28 cellular contexts compared by ENCODE assay signal in the genomic region with DNA sequence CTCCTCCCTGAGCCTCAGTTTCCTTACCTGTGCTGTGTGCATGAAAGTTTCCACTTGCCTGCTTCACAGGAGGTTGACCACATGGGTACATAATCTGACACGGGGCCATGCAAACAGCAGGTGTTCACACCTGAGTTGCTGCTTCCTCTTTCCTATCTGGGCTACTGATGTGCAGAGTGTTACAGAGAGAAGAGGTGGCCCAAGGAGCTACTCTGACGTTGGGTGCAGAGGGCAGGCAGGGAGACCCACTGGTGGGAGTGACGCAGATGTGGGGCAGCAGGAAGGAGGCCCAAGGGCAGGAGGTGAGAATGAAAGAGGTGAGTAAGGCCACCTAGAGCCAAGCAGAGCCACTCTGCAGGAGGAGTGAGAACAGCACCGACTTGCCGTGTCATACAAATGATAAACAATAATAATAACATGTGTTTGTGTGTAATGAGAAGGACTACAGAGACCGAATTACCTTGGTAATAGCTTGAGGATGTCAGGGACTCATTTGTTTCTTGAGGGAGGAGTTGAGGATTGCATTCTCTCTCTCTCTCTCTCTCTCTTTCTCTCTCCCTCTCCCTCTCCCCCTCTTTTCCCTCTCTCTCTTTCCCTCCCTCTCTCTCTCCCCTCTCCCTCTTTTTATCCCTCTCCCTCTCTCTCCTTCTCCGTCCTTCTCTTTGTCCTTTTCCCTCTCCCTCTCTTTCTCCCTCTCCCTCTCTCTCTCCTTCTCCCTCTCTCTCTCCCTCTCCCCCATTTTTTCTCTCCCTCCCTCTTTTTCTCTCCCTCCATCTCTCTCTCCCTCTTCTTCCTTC.
"Had no signal": no experiment of that assay in that cellular context is flagged by ENCODE, and none has a peak within 500 bp of the region (broad histone marks: within the 10 kb centered on the region; RNA-seq: fewer than 3 reads in every experiment).

No MANE protein-coding gene starts in this region.

- DNase-seq: activated B cell treated with CpG ODN at 0.5 μM for 24 hours; activated CD4-positive, alpha-beta T cell treated with anti-CD3 and anti-CD28 coated beads for 1 hour; activated CD4-positive, alpha-beta T cell treated with anti-CD3 and anti-CD28 coated beads, Interleukin-2, amount 10 ng/mL, durations not matched to agents 24 days and 14 days; activated CD4-positive, alpha-beta T cell treated with anti-CD3 and anti-CD28 coated beads, Interleukin-2, amount 50 U/mL, for 48 hours; activated CD8-positive, alpha-beta memory T cell treated with anti-CD3 and anti-CD28 coated beads, Interleukin-2, amount 10 ng/mL, durations not matched to agents 7 days and 5 days; activated effector memory CD4-positive, alpha-beta T cell treated with Interleukin-2 at 50 U/mL for 16 hours; activated naive CD4-positive, alpha-beta T cell; activated T-cell treated with anti-CD3 and anti-CD28 coated beads, Interleukin-2, amount 50 U/mL, for 24 hours; aorta; caudate nucleus; KG1; NCI-H1048; NCI-H1417; NCI-H1930; NCI-H2171; NCI-H2227 treated with DMSO at 0.1 percent for 48 hours; NCI-H446 treated with DMSO at 0.1 percent for 48 hours; NCI-H526 treated with DMSO at 0.1 percent for 48 hours; NCI-H82; PC-9; T-cell; T-helper 2 cell; T1000 had no signal

- H3K4me3 Mint-ChIP-seq: activated B cell treated with CpG ODN at 0.5 μM for 24 hours; activated CD4-positive, alpha-beta T cell treated with anti-CD3 and anti-CD28 coated beads, Interleukin-2, amount 10 ng/mL, durations not matched to agents 24 days and 14 days; activated CD8-positive, alpha-beta memory T cell treated with anti-CD3 and anti-CD28 coated beads, Interleukin-2, amount 10 ng/mL, durations not matched to agents 7 days and 5 days; activated naive CD4-positive, alpha-beta T cell treated with anti-CD3 and anti-CD28 coated beads, Interleukin-2, amount 50 U/mL, for 24 hours; activated T-cell treated with anti-CD3 and anti-CD28 coated beads, Interleukin-2, amount 50 U/mL, for 24 hours; activated T-helper 1 cell treated with anti-CD3 and anti-CD28 coated beads, Interleukin-12 subunit alpha, Interleukin-12 subunit beta, Interleukin-2, Interleukin-4 antibody, amounts not matched to agents 30 ng/mL and 10 ng/mL and 1 ng/mL, durations not matched to agents 14 hours and 24 hours and 36 hours; T-cell had no signal

- ATAC-seq: activated CD8-positive, alpha-beta memory T cell treated with anti-CD3 and anti-CD28 coated beads, Interleukin-2, amount 10 ng/mL, durations not matched to agents 7 days and 5 days; Right ventricle myocardium inferior; T-cell had no signal

- H3K4me1 ChIP-seq: breast epithelium had no signal

- H3K4me1 Mint-ChIP-seq: activated CD4-positive, alpha-beta T cell treated with anti-CD3 and anti-CD28 coated beads, Interleukin-2, amount 10 ng/mL, durations not matched to agents 24 days and 14 days; activated CD8-positive, alpha-beta memory T cell treated with anti-CD3 and anti-CD28 coated beads, Interleukin-2, amount 10 ng/mL, durations not matched to agents 7 days and 5 days; activated naive CD4-positive, alpha-beta T cell treated with anti-CD3 and anti-CD28 coated beads, Interleukin-2, amount 50 U/mL, for 24 hours; T-cell had no signal

- H3K9me3 ChIP-seq: breast epithelium had no signal

- H3K36me3 ChIP-seq: breast epithelium had no signal

- H3K27ac Mint-ChIP-seq: activated B cell treated with CpG ODN at 0.5 μM for 24 hours; activated CD4-positive, alpha-beta T cell treated with anti-CD3 and anti-CD28 coated beads, Interleukin-2, amount 10 ng/mL, durations not matched to agents 24 days and 14 days; activated CD8-positive, alpha-beta memory T cell treated with anti-CD3 and anti-CD28 coated beads, Interleukin-2, amount 10 ng/mL, durations not matched to agents 7 days and 5 days; activated naive CD4-positive, alpha-beta T cell treated with anti-CD3 and anti-CD28 coated beads, Interleukin-2, amount 50 U/mL, for 24 hours; activated T-cell treated with anti-CD3 and anti-CD28 coated beads, Interleukin-2, amount 50 U/mL, for 24 hours; activated T-helper 1 cell treated with anti-CD3 and anti-CD28 coated beads, Interleukin-12 subunit alpha, Interleukin-12 subunit beta, Interleukin-2, Interleukin-4 antibody, amounts not matched to agents 30 ng/mL and 10 ng/mL and 1 ng/mL, durations not matched to agents 14 hours and 24 hours and 36 hours; T-cell had no signal

- H3K36me3 Mint-ChIP-seq: activated CD8-positive, alpha-beta memory T cell treated with anti-CD3 and anti-CD28 coated beads, Interleukin-2, amount 10 ng/mL, durations not matched to agents 7 days and 5 days; activated naive CD4-positive, alpha-beta T cell treated with anti-CD3 and anti-CD28 coated beads, Interleukin-2, amount 50 U/mL, for 24 hours; T-cell had no signal

- H3K4me3 ChIP-seq: breast epithelium, PC-9, SK-N-MC had no signal

- H3K27ac ChIP-seq: breast epithelium, PC-9, SK-N-MC had no signal

- H3K9me3 Mint-ChIP-seq: activated B cell treated with CpG ODN at 0.5 μM for 24 hours; activated CD4-positive, alpha-beta T cell treated with anti-CD3 and anti-CD28 coated beads, Interleukin-2, amount 10 ng/mL, durations not matched to agents 24 days and 14 days; activated naive CD4-positive, alpha-beta T cell treated with anti-CD3 and anti-CD28 coated beads, Interleukin-2, amount 50 U/mL, for 24 hours; activated T-cell treated with anti-CD3 and anti-CD28 coated beads, Interleukin-2, amount 50 U/mL, for 24 hours; activated T-helper 1 cell treated with anti-CD3 and anti-CD28 coated beads, Interleukin-12 subunit alpha, Interleukin-12 subunit beta, Interleukin-2, Interleukin-4 antibody, amounts not matched to agents 30 ng/mL and 10 ng/mL and 1 ng/mL, durations not matched to agents 14 hours and 24 hours and 36 hours had no signal
